ENCODE assay signal across 1 cellular context in the genomic region with DNA sequence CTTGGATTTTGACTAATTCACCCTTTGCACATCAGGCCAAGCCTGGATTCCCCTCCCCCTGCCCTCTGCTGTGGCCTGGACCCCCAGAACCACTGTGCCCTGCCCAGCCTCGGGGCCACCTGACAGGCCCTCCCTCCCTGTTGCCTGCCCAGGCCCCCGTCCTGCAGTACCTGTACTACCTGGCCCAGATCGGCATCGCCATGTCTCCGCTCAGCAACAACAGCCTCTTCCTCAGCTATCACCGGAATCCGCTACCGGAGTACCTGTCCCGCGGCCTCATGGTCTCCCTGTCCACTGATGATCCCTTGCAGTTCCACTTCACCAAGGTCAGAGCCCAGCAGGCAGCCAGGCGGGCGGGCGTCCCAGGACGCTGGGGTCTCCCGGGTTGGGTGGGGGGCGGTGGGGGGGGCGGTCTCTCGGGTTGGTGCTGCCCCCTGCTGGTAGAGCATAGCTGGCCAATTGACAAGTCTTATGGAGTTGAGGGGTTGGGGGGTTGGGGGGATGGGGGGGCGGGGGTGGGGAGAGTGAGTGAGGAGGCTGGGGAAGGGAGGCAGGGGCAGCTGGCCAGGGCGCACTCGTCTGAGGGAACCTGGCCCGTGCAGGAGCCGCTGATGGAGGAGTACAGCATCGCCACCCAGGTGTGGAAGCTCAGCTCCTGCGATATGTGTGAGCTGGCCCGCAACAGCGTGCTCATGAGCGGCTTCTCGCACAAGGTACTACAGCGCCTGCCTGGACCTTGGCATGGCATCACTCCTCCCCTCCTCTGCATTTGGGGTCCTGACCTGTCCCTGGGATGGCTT.
TF ChIP-seq lines count a peak whose summit lies in the region.

No MANE protein-coding gene starts in this region.

TF ChIP-seq in K562, 482 proteins besides CTCF, POLR2A, EP300 and RAD21:
- TF ChIP-seq, protein P1, sequence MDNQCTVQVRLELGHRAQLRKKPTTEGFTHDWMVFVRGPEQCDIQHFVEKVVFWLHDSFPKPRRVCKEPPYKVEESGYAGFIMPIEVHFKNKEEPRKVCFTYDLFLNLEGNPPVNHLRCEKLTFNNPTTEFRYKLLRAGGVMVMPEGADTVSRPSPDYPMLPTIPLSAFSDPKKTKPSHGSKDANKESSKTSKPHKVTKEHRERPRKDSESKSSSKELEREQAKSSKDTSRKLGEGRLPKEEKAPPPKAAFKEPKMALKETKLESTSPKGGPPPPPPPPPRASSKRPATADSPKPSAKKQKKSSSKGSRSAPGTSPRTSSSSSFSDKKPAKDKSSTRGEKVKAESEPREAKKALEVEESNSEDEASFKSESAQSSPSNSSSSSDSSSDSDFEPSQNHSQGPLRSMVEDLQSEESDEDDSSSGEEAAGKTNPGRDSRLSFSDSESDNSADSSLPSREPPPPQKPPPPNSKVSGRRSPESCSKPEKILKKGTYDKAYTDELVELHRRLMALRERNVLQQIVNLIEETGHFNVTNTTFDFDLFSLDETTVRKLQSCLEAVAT (IDR thresholded peaks at IDR 0.05): 0 out of 4 replicates have a peak, but pooled peaks of 1 of the 2 experiments have one; percentile 48
- no peak for TF ChIP-seq HCFC1 (IDR thresholded peaks at IDR 0.05; ENCODE audit: low read depth, low read length)
- TF ChIP-seq, protein P2, sequence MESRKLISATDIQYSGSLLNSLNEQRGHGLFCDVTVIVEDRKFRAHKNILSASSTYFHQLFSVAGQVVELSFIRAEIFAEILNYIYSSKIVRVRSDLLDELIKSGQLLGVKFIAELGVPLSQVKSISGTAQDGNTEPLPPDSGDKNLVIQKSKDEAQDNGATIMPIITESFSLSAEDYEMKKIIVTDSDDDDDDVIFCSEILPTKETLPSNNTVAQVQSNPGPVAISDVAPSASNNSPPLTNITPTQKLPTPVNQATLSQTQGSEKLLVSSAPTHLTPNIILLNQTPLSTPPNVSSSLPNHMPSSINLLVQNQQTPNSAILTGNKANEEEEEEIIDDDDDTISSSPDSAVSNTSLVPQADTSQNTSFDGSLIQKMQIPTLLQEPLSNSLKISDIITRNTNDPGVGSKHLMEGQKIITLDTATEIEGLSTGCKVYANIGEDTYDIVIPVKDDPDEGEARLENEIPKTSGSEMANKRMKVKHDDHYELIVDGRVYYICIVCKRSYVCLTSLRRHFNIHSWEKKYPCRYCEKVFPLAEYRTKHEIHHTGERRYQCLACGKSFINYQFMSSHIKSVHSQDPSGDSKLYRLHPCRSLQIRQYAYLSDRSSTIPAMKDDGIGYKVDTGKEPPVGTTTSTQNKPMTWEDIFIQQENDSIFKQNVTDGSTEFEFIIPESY (CRISPR knock-in tag; IDR thresholded peaks at IDR 0.05): peak; percentile 76
- no peak for TF ChIP-seq HNRNPL (IDR thresholded peaks at IDR 0.05; ENCODE audit: low read depth, low read length)
- TF ChIP-seq, protein P3, sequence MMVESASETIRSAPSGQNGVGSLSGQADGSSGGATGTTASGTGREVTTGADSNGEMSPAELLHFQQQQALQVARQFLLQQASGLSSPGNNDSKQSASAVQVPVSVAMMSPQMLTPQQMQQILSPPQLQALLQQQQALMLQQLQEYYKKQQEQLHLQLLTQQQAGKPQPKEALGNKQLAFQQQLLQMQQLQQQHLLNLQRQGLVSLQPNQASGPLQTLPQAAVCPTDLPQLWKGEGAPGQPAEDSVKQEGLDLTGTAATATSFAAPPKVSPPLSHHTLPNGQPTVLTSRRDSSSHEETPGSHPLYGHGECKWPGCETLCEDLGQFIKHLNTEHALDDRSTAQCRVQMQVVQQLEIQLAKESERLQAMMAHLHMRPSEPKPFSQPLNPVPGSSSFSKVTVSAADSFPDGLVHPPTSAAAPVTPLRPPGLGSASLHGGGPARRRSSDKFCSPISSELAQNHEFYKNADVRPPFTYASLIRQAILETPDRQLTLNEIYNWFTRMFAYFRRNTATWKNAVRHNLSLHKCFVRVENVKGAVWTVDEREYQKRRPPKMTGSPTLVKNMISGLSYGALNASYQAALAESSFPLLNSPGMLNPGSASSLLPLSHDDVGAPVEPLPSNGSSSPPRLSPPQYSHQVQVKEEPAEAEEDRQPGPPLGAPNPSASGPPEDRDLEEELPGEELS (CRISPR knock-in tag; IDR thresholded peaks at IDR 0.05; ENCODE audit: borderline replicate concordance): no peak
- TF ChIP-seq NCOA2 (IDR thresholded peaks at IDR 0.05; ENCODE audit: partially characterized antibody in 2 of 2): no peak
- TF ChIP-seq, protein P4, sequence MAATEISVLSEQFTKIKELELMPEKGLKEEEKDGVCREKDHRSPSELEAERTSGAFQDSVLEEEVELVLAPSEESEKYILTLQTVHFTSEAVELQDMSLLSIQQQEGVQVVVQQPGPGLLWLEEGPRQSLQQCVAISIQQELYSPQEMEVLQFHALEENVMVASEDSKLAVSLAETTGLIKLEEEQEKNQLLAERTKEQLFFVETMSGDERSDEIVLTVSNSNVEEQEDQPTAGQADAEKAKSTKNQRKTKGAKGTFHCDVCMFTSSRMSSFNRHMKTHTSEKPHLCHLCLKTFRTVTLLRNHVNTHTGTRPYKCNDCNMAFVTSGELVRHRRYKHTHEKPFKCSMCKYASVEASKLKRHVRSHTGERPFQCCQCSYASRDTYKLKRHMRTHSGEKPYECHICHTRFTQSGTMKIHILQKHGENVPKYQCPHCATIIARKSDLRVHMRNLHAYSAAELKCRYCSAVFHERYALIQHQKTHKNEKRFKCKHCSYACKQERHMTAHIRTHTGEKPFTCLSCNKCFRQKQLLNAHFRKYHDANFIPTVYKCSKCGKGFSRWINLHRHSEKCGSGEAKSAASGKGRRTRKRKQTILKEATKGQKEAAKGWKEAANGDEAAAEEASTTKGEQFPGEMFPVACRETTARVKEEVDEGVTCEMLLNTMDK (IDR thresholded peaks at IDR 0.05; ENCODE audit: borderline replicate concordance, insufficient read depth, low read depth, low read length, poor library complexity, severe bottlenecking): peak; percentile 34
- TF ChIP-seq, protein P5, sequence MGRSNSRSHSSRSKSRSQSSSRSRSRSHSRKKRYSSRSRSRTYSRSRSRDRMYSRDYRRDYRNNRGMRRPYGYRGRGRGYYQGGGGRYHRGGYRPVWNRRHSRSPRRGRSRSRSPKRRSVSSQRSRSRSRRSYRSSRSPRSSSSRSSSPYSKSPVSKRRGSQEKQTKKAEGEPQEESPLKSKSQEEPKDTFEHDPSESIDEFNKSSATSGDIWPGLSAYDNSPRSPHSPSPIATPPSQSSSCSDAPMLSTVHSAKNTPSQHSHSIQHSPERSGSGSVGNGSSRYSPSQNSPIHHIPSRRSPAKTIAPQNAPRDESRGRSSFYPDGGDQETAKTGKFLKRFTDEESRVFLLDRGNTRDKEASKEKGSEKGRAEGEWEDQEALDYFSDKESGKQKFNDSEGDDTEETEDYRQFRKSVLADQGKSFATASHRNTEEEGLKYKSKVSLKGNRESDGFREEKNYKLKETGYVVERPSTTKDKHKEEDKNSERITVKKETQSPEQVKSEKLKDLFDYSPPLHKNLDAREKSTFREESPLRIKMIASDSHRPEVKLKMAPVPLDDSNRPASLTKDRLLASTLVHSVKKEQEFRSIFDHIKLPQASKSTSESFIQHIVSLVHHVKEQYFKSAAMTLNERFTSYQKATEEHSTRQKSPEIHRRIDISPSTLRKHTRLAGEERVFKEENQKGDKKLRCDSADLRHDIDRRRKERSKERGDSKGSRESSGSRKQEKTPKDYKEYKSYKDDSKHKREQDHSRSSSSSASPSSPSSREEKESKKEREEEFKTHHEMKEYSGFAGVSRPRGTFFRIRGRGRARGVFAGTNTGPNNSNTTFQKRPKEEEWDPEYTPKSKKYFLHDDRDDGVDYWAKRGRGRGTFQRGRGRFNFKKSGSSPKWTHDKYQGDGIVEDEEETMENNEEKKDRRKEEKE (IDR thresholded peaks at IDR 0.05; ENCODE audit: borderline replicate concordance in 1 of 2, control insufficient read depth in 1 of 2, low read depth in 2 of 2, low read length in 1 of 2): no peak
- TF ChIP-seq, protein P6, sequence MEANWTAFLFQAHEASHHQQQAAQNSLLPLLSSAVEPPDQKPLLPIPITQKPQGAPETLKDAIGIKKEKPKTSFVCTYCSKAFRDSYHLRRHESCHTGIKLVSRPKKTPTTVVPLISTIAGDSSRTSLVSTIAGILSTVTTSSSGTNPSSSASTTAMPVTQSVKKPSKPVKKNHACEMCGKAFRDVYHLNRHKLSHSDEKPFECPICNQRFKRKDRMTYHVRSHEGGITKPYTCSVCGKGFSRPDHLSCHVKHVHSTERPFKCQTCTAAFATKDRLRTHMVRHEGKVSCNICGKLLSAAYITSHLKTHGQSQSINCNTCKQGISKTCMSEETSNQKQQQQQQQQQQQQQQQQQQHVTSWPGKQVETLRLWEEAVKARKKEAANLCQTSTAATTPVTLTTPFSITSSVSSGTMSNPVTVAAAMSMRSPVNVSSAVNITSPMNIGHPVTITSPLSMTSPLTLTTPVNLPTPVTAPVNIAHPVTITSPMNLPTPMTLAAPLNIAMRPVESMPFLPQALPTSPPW (CRISPR knock-in tag; IDR thresholded peaks at IDR 0.05): peak; percentile 65
- TF ChIP-seq TGIF2 (CRISPR knock-in tag; IDR thresholded peaks at IDR 0.05): no peak
- TF ChIP-seq, protein P7, sequence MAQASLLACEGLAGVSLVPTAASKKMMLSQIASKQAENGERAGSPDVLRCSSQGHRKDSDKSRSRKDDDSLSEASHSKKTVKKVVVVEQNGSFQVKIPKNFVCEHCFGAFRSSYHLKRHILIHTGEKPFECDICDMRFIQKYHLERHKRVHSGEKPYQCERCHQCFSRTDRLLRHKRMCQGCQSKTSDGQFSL (CRISPR knock-in tag; IDR thresholded peaks at IDR 0.05): peak; percentile 93
- TF ChIP-seq, protein P7 (tag; IDR thresholded peaks at IDR 0.05): peak in 1 of 2 experiments; percentile 99; a peak in 2 of 4 replicates
- peak; percentile 75 for TF ChIP-seq ZBTB7A (IDR thresholded peaks at IDR 0.05; ENCODE audit: borderline replicate concordance, control insufficient read depth, low read depth, low read length)
- TF ChIP-seq IRF2 (CRISPR knock-in tag; IDR thresholded peaks at IDR 0.05): no peak
- TF ChIP-seq, protein P8, sequence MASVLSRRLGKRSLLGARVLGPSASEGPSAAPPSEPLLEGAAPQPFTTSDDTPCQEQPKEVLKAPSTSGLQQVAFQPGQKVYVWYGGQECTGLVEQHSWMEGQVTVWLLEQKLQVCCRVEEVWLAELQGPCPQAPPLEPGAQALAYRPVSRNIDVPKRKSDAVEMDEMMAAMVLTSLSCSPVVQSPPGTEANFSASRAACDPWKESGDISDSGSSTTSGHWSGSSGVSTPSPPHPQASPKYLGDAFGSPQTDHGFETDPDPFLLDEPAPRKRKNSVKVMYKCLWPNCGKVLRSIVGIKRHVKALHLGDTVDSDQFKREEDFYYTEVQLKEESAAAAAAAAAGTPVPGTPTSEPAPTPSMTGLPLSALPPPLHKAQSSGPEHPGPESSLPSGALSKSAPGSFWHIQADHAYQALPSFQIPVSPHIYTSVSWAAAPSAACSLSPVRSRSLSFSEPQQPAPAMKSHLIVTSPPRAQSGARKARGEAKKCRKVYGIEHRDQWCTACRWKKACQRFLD (CRISPR knock-in tag; IDR thresholded peaks at IDR 0.05): no peak
- TF ChIP-seq ZNF79 (CRISPR knock-in tag; IDR thresholded peaks at IDR 0.05; ENCODE audit: low read depth): no peak
TF ChIP-seq in K562: peak in this region for 6.
